8 cellular contexts compared by ENCODE assay signal in genomic region chr5:159286420-159287035, GRCh38. TPM values are rescaled to one million over a fixed set of nuclear protein-coding genes. Genes with fewer than 3 reads are reported as not detected.
DNase-seq lines count a peak whose midpoint lies in the region; ATAC-seq and TF ChIP-seq lines count a peak whose summit lies in the region.

No MANE protein-coding gene starts in this region.

- CTCF ChIA-PET in activated CD4-positive, alpha-beta T cell treated with anti-CD3 and anti-CD28 coated beads, Interleukin-2, amount 10 ng/mL, durations not matched to agents 7 days and 5 days (lab: Charles Lee), result interaction anchor here (0.5 to 0.9 kb wide), 2 partner anchors 786 to 1229 kb away, joined by 3 to 4 read pairs; no protein-coding TSS in a partner anchor

- no peak overlapping the region for H3K27ac ChIP-seq in body of pancreas

- H3K4me1 ChIP-seq in body of pancreas, result no peaks in the 10 kb centered on the region

- intact Hi-C loops in body of pancreas (cut with DNase I), result no loop called here

- H3K27me3 Mint-ChIP-seq in activated CD4-positive, alpha-beta T cell treated with anti-CD3 and anti-CD28 coated beads, Interleukin-2, amount 10 ng/mL, durations not matched to agents 7 days and 5 days, result no peaks in the 10 kb centered on the region

- POLR2A ChIA-PET in activated CD4-positive, alpha-beta T cell treated with anti-CD3 and anti-CD28 coated beads, Interleukin-2, amount 10 ng/mL, durations not matched to agents 7 days and 5 days (lab: Charles Lee), result interaction anchor here (0.7 kb wide), 1 partner anchor 54 kb away, joined by 5 read pairs; no protein-coding TSS in a partner anchor

- no peaks in the 10 kb centered on the region for H3K9me3 Mint-ChIP-seq in activated CD4-positive, alpha-beta T cell treated with anti-CD3 and anti-CD28 coated beads, Interleukin-2, amount 10 ng/mL, durations not matched to agents 7 days and 5 days

- H3K4me3 ChIP-seq in body of pancreas, result no peak overlapping the region

- H3K27ac Mint-ChIP-seq in activated CD4-positive, alpha-beta T cell treated with anti-CD3 and anti-CD28 coated beads, Interleukin-2, amount 10 ng/mL, durations not matched to agents 7 days and 5 days, result no peak overlapping the region

- no peak for TF ChIP-seq POLR2A in body of pancreas (IDR thresholded peaks at IDR 0.05)

- no peak overlapping the region for H3K4me3 Mint-ChIP-seq in activated CD4-positive, alpha-beta T cell treated with anti-CD3 and anti-CD28 coated beads, Interleukin-2, amount 10 ng/mL, durations not matched to agents 7 days and 5 days

- H3K4me1 Mint-ChIP-seq in activated CD4-positive, alpha-beta T cell treated with anti-CD3 and anti-CD28 coated beads, Interleukin-2, amount 10 ng/mL, durations not matched to agents 7 days and 5 days, result no peaks in the 10 kb centered on the region

- WGBS in body of pancreas, 2 donors, result 52 to 54% methylated on average over 8 of the region's 8 CpGs

- H3K36me3 ChIP-seq in body of pancreas (replicated peaks in 1 of 2; ENCODE audit: insufficient read depth in 1 of 2, low read depth in 2 of 2), result peaks cover 0 to 1% of the 10 kb centered on the region in 2 donors

- H3K9me3 ChIP-seq in body of pancreas, result no peaks in the 10 kb centered on the region

- peaks cover 8% of the 10 kb centered on the region for H3K36me3 Mint-ChIP-seq in activated CD4-positive, alpha-beta T cell treated with anti-CD3 and anti-CD28 coated beads, Interleukin-2, amount 10 ng/mL, durations not matched to agents 7 days and 5 days (ENCODE audit: low read depth)

- peak; percentile 42 for DNase-seq in activated CD4-positive, alpha-beta T cell treated with anti-CD3 and anti-CD28 coated beads, Interleukin-2, amount 10 ng/mL, durations not matched to agents 7 days and 5 days
- no peak for DNase-seq in activated CD4-positive, alpha-beta T cell treated with anti-CD3 and anti-CD28 coated beads, Interleukin-2, amount 50 U/mL, for 1 hour
- DNase-seq in NCI-H1694 treated with DMSO at 0.1 percent for 48 hours (lab: John Stamatoyannopoulos, UW), result peak; percentile 64
- no peak for DNase-seq in body of pancreas
- DNase-seq in kidney tubule cell (ENCODE audit: low spot score), result peak; percentile 27
- DNase-seq in GOT3 (lab: John Stamatoyannopoulos, UW), result no peak

- TF ChIP-seq CTCF in body of pancreas (IDR thresholded peaks at IDR 0.05), result peak in 5 of 7 experiments; percentile 22 to 40 (median 35)

- ATAC-seq in body of pancreas (no peak), HG03196 (IDR thresholded peaks at IDR 0.05; ENCODE audit: unreplicated experiment) (no peak), GM19455 (IDR thresholded peaks at IDR 0.05; ENCODE audit: unreplicated experiment) (no peak)

- no peaks in the 10 kb centered on the region for H3K27me3 ChIP-seq in body of pancreas

RNA-seq across cellular contexts. Expression of gene UBLCP1, which starts 23.4 kb away (rescaled TPM):
- 10 to 100 TPM; 29.2 to 32.2 TPM for total RNA-seq in activated CD4-positive, alpha-beta T cell treated with anti-CD3 and anti-CD28 coated beads, Interleukin-2, amount 10 ng/mL, durations not matched to agents 7 days and 5 days
- total RNA-seq in body of pancreas, result 10 to 100 TPM; 13.2 to 16.2 TPM

RNA-seq across cellular contexts. Expression of gene IL12B, which starts 43.8 kb away (rescaled TPM):
- not detected for total RNA-seq in activated CD4-positive, alpha-beta T cell treated with anti-CD3 and anti-CD28 coated beads, Interleukin-2, amount 10 ng/mL, durations not matched to agents 7 days and 5 days
- total RNA-seq in body of pancreas, result not detected

Comparison
In these comparisons a context has a peak if more than half of its experiments do, and no peak if none do; other contexts are left out.
1. DNase-seq: peak in activated CD4-positive, alpha-beta T cell treated with anti-CD3 and anti-CD28 coated beads, Interleukin-2, amount 10 ng/mL, durations not matched to agents 7 days and 5 days (single experiment), NCI-H1694 treated with DMSO at 0.1 percent for 48 hours (single experiment) and kidney tubule cell (single experiment); none in activated CD4-positive, alpha-beta T cell treated with anti-CD3 and anti-CD28 coated beads, Interleukin-2, amount 50 U/mL, for 1 hour (single experiment), body of pancreas (0 of 4) and GOT3 (single experiment).